In genomic region chr5:51380603-51381207, GRCh38 we compare ENCODE assay signal across 1 cellular context.
TF ChIP-seq lines count a peak whose summit lies in the region.

No MANE protein-coding gene starts in this region.

TF ChIP-seq in H1, 55 proteins besides CTCF, POLR2A, EP300 and RAD21 (continued from another document):
- TF ChIP-seq, protein P1, sequence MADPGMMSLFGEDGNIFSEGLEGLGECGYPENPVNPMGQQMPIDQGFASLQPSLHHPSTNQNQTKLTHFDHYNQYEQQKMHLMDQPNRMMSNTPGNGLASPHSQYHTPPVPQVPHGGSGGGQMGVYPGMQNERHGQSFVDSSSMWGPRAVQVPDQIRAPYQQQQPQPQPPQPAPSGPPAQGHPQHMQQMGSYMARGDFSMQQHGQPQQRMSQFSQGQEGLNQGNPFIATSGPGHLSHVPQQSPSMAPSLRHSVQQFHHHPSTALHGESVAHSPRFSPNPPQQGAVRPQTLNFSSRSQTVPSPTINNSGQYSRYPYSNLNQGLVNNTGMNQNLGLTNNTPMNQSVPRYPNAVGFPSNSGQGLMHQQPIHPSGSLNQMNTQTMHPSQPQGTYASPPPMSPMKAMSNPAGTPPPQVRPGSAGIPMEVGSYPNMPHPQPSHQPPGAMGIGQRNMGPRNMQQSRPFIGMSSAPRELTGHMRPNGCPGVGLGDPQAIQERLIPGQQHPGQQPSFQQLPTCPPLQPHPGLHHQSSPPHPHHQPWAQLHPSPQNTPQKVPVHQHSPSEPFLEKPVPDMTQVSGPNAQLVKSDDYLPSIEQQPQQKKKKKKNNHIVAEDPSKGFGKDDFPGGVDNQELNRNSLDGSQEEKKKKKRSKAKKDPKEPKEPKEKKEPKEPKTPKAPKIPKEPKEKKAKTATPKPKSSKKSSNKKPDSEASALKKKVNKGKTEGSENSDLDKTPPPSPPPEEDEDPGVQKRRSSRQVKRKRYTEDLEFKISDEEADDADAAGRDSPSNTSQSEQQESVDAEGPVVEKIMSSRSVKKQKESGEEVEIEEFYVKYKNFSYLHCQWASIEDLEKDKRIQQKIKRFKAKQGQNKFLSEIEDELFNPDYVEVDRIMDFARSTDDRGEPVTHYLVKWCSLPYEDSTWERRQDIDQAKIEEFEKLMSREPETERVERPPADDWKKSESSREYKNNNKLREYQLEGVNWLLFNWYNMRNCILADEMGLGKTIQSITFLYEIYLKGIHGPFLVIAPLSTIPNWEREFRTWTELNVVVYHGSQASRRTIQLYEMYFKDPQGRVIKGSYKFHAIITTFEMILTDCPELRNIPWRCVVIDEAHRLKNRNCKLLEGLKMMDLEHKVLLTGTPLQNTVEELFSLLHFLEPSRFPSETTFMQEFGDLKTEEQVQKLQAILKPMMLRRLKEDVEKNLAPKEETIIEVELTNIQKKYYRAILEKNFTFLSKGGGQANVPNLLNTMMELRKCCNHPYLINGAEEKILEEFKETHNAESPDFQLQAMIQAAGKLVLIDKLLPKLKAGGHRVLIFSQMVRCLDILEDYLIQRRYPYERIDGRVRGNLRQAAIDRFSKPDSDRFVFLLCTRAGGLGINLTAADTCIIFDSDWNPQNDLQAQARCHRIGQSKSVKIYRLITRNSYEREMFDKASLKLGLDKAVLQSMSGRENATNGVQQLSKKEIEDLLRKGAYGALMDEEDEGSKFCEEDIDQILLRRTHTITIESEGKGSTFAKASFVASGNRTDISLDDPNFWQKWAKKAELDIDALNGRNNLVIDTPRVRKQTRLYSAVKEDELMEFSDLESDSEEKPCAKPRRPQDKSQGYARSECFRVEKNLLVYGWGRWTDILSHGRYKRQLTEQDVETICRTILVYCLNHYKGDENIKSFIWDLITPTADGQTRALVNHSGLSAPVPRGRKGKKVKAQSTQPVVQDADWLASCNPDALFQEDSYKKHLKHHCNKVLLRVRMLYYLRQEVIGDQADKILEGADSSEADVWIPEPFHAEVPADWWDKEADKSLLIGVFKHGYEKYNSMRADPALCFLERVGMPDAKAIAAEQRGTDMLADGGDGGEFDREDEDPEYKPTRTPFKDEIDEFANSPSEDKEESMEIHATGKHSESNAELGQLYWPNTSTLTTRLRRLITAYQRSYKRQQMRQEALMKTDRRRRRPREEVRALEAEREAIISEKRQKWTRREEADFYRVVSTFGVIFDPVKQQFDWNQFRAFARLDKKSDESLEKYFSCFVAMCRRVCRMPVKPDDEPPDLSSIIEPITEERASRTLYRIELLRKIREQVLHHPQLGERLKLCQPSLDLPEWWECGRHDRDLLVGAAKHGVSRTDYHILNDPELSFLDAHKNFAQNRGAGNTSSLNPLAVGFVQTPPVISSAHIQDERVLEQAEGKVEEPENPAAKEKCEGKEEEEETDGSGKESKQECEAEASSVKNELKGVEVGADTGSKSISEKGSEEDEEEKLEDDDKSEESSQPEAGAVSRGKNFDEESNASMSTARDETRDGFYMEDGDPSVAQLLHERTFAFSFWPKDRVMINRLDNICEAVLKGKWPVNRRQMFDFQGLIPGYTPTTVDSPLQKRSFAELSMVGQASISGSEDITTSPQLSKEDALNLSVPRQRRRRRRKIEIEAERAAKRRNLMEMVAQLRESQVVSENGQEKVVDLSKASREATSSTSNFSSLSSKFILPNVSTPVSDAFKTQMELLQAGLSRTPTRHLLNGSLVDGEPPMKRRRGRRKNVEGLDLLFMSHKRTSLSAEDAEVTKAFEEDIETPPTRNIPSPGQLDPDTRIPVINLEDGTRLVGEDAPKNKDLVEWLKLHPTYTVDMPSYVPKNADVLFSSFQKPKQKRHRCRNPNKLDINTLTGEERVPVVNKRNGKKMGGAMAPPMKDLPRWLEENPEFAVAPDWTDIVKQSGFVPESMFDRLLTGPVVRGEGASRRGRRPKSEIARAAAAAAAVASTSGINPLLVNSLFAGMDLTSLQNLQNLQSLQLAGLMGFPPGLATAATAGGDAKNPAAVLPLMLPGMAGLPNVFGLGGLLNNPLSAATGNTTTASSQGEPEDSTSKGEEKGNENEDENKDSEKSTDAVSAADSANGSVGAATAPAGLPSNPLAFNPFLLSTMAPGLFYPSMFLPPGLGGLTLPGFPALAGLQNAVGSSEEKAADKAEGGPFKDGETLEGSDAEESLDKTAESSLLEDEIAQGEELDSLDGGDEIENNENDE (IDR thresholded peaks at IDR 0.05; ENCODE audit: insufficient replicate concordance, low read length), result no peak
- TF ChIP-seq, protein P2, sequence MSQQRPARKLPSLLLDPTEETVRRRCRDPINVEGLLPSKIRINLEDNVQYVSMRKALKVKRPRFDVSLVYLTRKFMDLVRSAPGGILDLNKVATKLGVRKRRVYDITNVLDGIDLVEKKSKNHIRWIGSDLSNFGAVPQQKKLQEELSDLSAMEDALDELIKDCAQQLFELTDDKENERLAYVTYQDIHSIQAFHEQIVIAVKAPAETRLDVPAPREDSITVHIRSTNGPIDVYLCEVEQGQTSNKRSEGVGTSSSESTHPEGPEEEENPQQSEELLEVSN (IDR thresholded peaks at IDR 0.05), result no peak
- TF ChIP-seq YY1 (IDR thresholded peaks at IDR 0.05; ENCODE audit: low read depth, low read length) (no peak), CHD1 (IDR thresholded peaks at IDR 0.05; ENCODE audit: low read depth, low read length) (no peak), JUND (IDR thresholded peaks at IDR 0.05; ENCODE audit: low read length) (no peak), JUN (IDR thresholded peaks at IDR 0.05; ENCODE audit: low read depth, low read length) (no peak)
